9 cellular contexts compared by ENCODE assay signal in the genomic region with DNA sequence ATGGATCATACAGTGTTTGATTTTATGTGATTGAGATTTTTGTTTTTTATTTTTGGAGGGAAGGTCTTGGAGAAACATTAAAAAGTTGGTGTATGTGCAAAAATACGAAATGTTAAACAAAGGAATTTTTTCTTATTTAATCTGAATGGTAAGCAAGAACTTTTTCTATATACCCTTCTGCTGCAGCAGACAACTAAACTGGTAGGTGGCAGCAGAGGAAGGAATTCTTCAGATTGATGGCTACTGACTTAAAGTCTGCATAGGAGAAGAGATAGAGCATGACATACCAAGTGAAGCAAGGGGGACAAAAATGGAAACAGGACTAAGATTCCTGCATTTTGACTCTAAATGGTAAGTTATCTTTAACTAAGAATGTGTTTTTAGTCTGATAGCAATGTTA. TPM values are rescaled to one million over a fixed set of nuclear protein-coding genes. Genes with fewer than 3 reads are reported as not detected.
A peak's percentile ranks its signal among the peaks of the same experiment; 100 is the strongest.
DNase-seq lines count a peak whose midpoint lies in the region; TF ChIP-seq lines count a peak whose summit lies in the region.
"Had no signal": no experiment of that assay in that cellular context is flagged by ENCODE, and none has a peak within 500 bp of the region (broad histone marks: within the 10 kb centered on the region; RNA-seq: fewer than 3 reads in every experiment).

No MANE protein-coding gene starts in this region.

- H3K27ac ChIP-seq in mammary epithelial cell (ENCODE audit: insufficient read depth, low read depth, low read length): no peak overlapping the region

- H3K4me3 ChIP-seq in LNCaP clone FGC (ENCODE audit: low read depth, low read length) (no peak overlapping the region), mammary epithelial cell (replicated peaks in 1 of 3; ENCODE audit: insufficient read depth in 1 of 3, low read depth in 2 of 3, low read length in 3 of 3) (no peak overlapping the region)

- dilution Hi-C loops in mammary epithelial cell (cut with HindIII; ENCODE audit: low sequenced_read_pairs): no loop called here

- in situ Hi-C loops in mammary epithelial cell (cut with MboI; ENCODE audit: low sequenced_read_pairs in 2 of 2): no loop called here

- H3K4me1 ChIP-seq in mammary epithelial cell (ENCODE audit: insufficient read depth, low read length): no peaks in the 10 kb centered on the region

- CTCF ChIA-PET in mammary epithelial cell (lab: Charles Lee; ENCODE audit: low non-redundant PET): no interaction called here

- H4K20me1 ChIP-seq in mammary epithelial cell (ENCODE audit: insufficient read depth, low read length): no peaks in the 10 kb centered on the region

- no TSS peak for BruUV-seq in mammary epithelial cell (replicated peaks; lab: Mats Ljungman, UMichigan)

- DNase-seq in DMS53 (lab: John Stamatoyannopoulos, UW) (peak; percentile 63), LNCaP clone FGC (ENCODE audit: low read depth) (peak; percentile 31), mammary epithelial cell (peak; percentile 40), midbrain (lab: John Stamatoyannopoulos, UW) (peak; percentile 35), COLO668 (lab: John Stamatoyannopoulos, UW; ENCODE audit: unreplicated experiment) (no peak), NCI-H1092 treated with DMSO at 0.1 percent for 48 hours (lab: John Stamatoyannopoulos, UW) (no peak), 8988T (no peak), NCI-H2196 treated with DMSO at 0.1 percent for 48 hours (lab: John Stamatoyannopoulos, UW; ENCODE audit: unreplicated experiment) (no peak)
- DNase-seq: activated effector memory CD4-positive, alpha-beta T cell treated with Interleukin-2 at 50 U/mL for 16 hours had no signal

- no peaks in the 10 kb centered on the region for H3K27me3 ChIP-seq in mammary epithelial cell (ENCODE audit: insufficient read depth, low read length)

- no peaks in the 10 kb centered on the region for H3K79me2 ChIP-seq in mammary epithelial cell (ENCODE audit: insufficient read depth, low read length)

- H2AFZ ChIP-seq in mammary epithelial cell (ENCODE audit: low read depth, low read length): no peak overlapping the region

- H3K4me2 ChIP-seq in mammary epithelial cell (ENCODE audit: insufficient read depth, low read depth, low read length): no peak overlapping the region

- intact Hi-C loops in mammary epithelial cell (cut with micrococcal nuclease): loop anchor here (1.0 to 10.0 kb wide), 3 partner anchors 80 to 254 kb away; no protein-coding TSS in a partner anchor

- TF ChIP-seq CTCF in LNCaP clone FGC (IDR thresholded peaks at IDR 0.05; ENCODE audit: control insufficient read depth, extremely low read depth, insufficient read depth): peak; percentile 69
- peak; percentile 39 to 71 for TF ChIP-seq CTCF in mammary epithelial cell (conservative IDR thresholded peaks at IDR 0.05 in 1 of 2, IDR thresholded peaks at IDR 0.05 in 1 of 2; ENCODE audit: extremely low read depth in 1 of 2, insufficient read depth in 1 of 2, low read depth in 1 of 2, low read length in 2 of 2)

- H3K36me3 ChIP-seq in mammary epithelial cell (ENCODE audit: insufficient read depth, low read length): no peaks in the 10 kb centered on the region

- WGBS in mammary epithelial cell (ENCODE audit: low coverage, missing lambda C conversion rate): 14% methylated on average over 1 of the region's 1 CpG

- H3K9ac ChIP-seq in mammary epithelial cell (ENCODE audit: insufficient read depth, low read length): no peak overlapping the region

- no peaks in the 10 kb centered on the region for H3K9me3 ChIP-seq in mammary epithelial cell (replicated peaks; ENCODE audit: insufficient read depth, low read length)

RNA-seq across cellular contexts. Expression of a gene that starts 42.0 kb away (rescaled TPM):
- 10 to 100 TPM in 1 of 2 donors, 1 to 10 TPM in 1; 5.3 to 17.0 TPM for total RNA-seq in mammary epithelial cell
- 18.8 TPM for polyA plus RNA-seq in mammary epithelial cell
- polyA minus RNA-seq in mammary epithelial cell: 40.4 TPM

Comparison
In these comparisons a context has a peak if more than half of its experiments do, and no peak if none do; other contexts are left out.
1. DNase-seq: peak in DMS53 (single experiment), LNCaP clone FGC (single experiment), mammary epithelial cell (single experiment) and midbrain (single experiment); none in COLO668 (single experiment), NCI-H1092 treated with DMSO at 0.1 percent for 48 hours (single experiment), 8988T (single experiment) and NCI-H2196 treated with DMSO at 0.1 percent for 48 hours (single experiment).